Comparison of ENCODE assay signal across 1 cellular context in genomic region chr16:30677931-30678585, GRCh38.
TF ChIP-seq lines count a peak whose summit lies in the region.

No MANE protein-coding gene starts in this region.

TF ChIP-seq in H1, 55 proteins besides CTCF, POLR2A, EP300 and RAD21 (continued from another document):
- TF ChIP-seq SIX5 (IDR thresholded peaks at IDR 0.05; ENCODE audit: low read depth, low read length) (no peak), CHD7 (IDR thresholded peaks at IDR 0.05; ENCODE audit: insufficient replicate concordance, low read length) (peak; percentile 81), EZH2 (IDR thresholded peaks at IDR 0.05; ENCODE audit: low read depth, low read length, severe bottlenecking) (no peak), EGR1 (IDR thresholded peaks at IDR 0.05; ENCODE audit: borderline replicate concordance, low read depth, low read length) (peak; percentile 60; the same call in 1 of the 2 replicates), CREB1 (IDR thresholded peaks at IDR 0.05) (no peak), RBBP5 (IDR thresholded peaks at IDR 0.05; ENCODE audit: borderline replicate concordance, low read depth, low read length) (no peak), NRF1 (IDR thresholded peaks at IDR 0.05; ENCODE audit: low read depth, low read length) (no peak), KDM1A (IDR thresholded peaks at IDR 0.05; ENCODE audit: borderline replicate concordance, low read length) (no peak; the same call in 1 of the 2 replicates), KDM5A (IDR thresholded peaks at IDR 0.05; ENCODE audit: low read length) (no peak), SIRT6 (IDR thresholded peaks at IDR 0.05; ENCODE audit: low read length) (no peak), SRF (IDR thresholded peaks at IDR 0.05; ENCODE audit: low read depth, low read length) (no peak), TAF7 (optimal IDR thresholded peaks at IDR 0.05; ENCODE audit: borderline replicate concordance, low read depth, low read length) (no peak), USF2 (IDR thresholded peaks at IDR 0.05; ENCODE audit: low read length) (no peak), JUN (IDR thresholded peaks at IDR 0.05; ENCODE audit: low read depth, low read length) (no peak), MAFK (IDR thresholded peaks at IDR 0.05; ENCODE audit: low read depth, low read length) (no peak), CBX8 (IDR thresholded peaks at IDR 0.05; ENCODE audit: borderline replicate concordance, low read depth, low read length) (no peak), ZNF274 (IDR thresholded peaks at IDR 0.05; ENCODE audit: borderline replicate concordance, extremely low read depth, low read length) (peak; percentile 65), ATF3 (IDR thresholded peaks at IDR 0.05; ENCODE audit: insufficient read depth, low read depth, low read length) (no peak), CHD2 (IDR thresholded peaks at IDR 0.05; ENCODE audit: low read length) (no peak), HDAC6 (IDR thresholded peaks at IDR 0.05; ENCODE audit: low read depth, low read length) (peak; percentile 18), NANOG (IDR thresholded peaks at IDR 0.05; ENCODE audit: insufficient read depth, low read depth, low read length, poor library complexity, severe bottlenecking) (peak; percentile 90), CEBPB (IDR thresholded peaks at IDR 0.05; ENCODE audit: low read depth, low read length) (no peak), SAP30 (IDR thresholded peaks at IDR 0.05; ENCODE audit: insufficient read depth, insufficient replicate concordance, low read length) (no peak), BACH1 (IDR thresholded peaks at IDR 0.05; ENCODE audit: low read length) (peak; percentile 22; the same call in 1 of the 2 replicates), GABPA (IDR thresholded peaks at IDR 0.05; ENCODE audit: borderline replicate concordance, insufficient read depth, low read length) (no peak), RNF2 (IDR thresholded peaks at IDR 0.05; ENCODE audit: borderline replicate concordance, low read depth, low read length, missing control alignments, poor library complexity, severe bottlenecking) (no peak), SP2 (IDR thresholded peaks at IDR 0.05; ENCODE audit: low read length) (no peak), TEAD4 (IDR thresholded peaks at IDR 0.05; ENCODE audit: low read depth, low read length) (no peak; the same call in 1 of the 2 replicates), RFX5 (IDR thresholded peaks at IDR 0.05; ENCODE audit: borderline replicate concordance, low read depth, low read length) (no peak), POLR2AphosphoS5 (IDR thresholded peaks at IDR 0.05; ENCODE audit: low read depth, low read length) (peak; percentile 97), YY1 (IDR thresholded peaks at IDR 0.05; ENCODE audit: low read depth, low read length) (peak; percentile 19; the same call in 1 of the 2 replicates), SUZ12 (IDR thresholded peaks at IDR 0.05; ENCODE audit: low read length) (no peak), E2F6 (IDR thresholded peaks at IDR 0.05) (no peak), POU5F1 (IDR thresholded peaks at IDR 0.05; ENCODE audit: low read depth, low read length) (peak; percentile 98), MAX (IDR thresholded peaks at IDR 0.05) (no peak), TBP (IDR thresholded peaks at IDR 0.05; ENCODE audit: low read depth, low read length) (no peak), ATF2 (IDR thresholded peaks at IDR 0.05; ENCODE audit: low read length) (peak; percentile 76; the same call in 1 of the 2 replicates), CTBP2 (IDR thresholded peaks at IDR 0.05; ENCODE audit: borderline replicate concordance, insufficient read depth, insufficient read length, low read length) (no peak), SP4 (IDR thresholded peaks at IDR 0.05; ENCODE audit: low read length) (peak; percentile 74; the same call in 1 of the 2 replicates), RXRA (IDR thresholded peaks at IDR 0.05; ENCODE audit: insufficient read depth, low read depth, low read length) (peak; percentile 96), TCF12 (IDR thresholded peaks at IDR 0.05; ENCODE audit: low read depth, low read length) (peak; percentile 98), GTF2F1 (IDR thresholded peaks at IDR 0.05; ENCODE audit: borderline replicate concordance, low read depth, low read length) (no peak), CBX5 (IDR thresholded peaks at IDR 0.05; ENCODE audit: low read depth, low read length) (no peak), ASH2L (IDR thresholded peaks at IDR 0.05; ENCODE audit: low read length) (no peak), FOSL1 (IDR thresholded peaks at IDR 0.05; ENCODE audit: insufficient read depth, low read depth, low read length) (no peak), TAF1 (IDR thresholded peaks at IDR 0.05; ENCODE audit: low read depth, low read length) (no peak), CHD1 (IDR thresholded peaks at IDR 0.05; ENCODE audit: low read depth, low read length) (no peak), HDAC2 (IDR thresholded peaks at IDR 0.05; ENCODE audit: borderline replicate concordance in 1 of 2, low read depth in 2 of 2, low read length in 2 of 2) (peak; percentile 26 to 80; a peak in 2 of 4 replicates), SP1 (IDR thresholded peaks at IDR 0.05; ENCODE audit: low read depth, low read length) (peak; percentile 86), BRCA1 (IDR thresholded peaks at IDR 0.05; ENCODE audit: low read depth, low read length) (no peak), SIN3A (conservative IDR thresholded peaks at IDR 0.05 in 1 of 2, IDR thresholded peaks at IDR 0.05 in 1 of 2; ENCODE audit: low read depth in 1 of 2, low read length in 2 of 2) (0 out of 4 replicates have a peak, but pooled peaks of 1 of the 2 experiments have one; percentile 64), JUND (IDR thresholded peaks at IDR 0.05; ENCODE audit: low read length) (no peak; the same call in 1 of the 2 replicates), KDM4A (IDR thresholded peaks at IDR 0.05; ENCODE audit: low read depth, low read length, severe bottlenecking) (no peak), BCL11A (IDR thresholded peaks at IDR 0.05; ENCODE audit: low read depth in 2 of 2, low read length in 2 of 2) (peak in 1 of 2 experiments; percentile 59)
